Comparison of ENCODE assay signal across 19 cellular contexts in genomic region chr2:163269375-163270021, GRCh38.
A peak's percentile ranks its signal among the peaks of the same experiment; 100 is the strongest.
DNase-seq lines count a peak whose midpoint lies in the region; ATAC-seq, FAIRE-seq and TF ChIP-seq lines count a peak whose summit lies in the region.
"Had no signal": no experiment of that assay in that cellular context is flagged by ENCODE, and none has a peak within 500 bp of the region (broad histone marks: within the 10 kb centered on the region; RNA-seq: fewer than 3 reads in every experiment).

No MANE protein-coding gene starts in this region.

- FAIRE-seq in A549 (lab: Jason Lieb, UNC) (no peak), K562 (lab: Jason Lieb, UNC) (no peak)
- FAIRE-seq: D721Med, G401.6, GM12891 had no signal

- no peaks in the 10 kb centered on the region for H3K79me1 ChIP-seq in IMR-90 (ENCODE audit: low read depth in 1 of 2, low read length in 2 of 2)

- no peaks in the 10 kb centered on the region for H3K36me3 Mint-ChIP-seq in neural progenitor cell
- H3K36me3 Mint-ChIP-seq: CD8-positive, alpha-beta T cell had no signal

- peaks cover 14% of the 10 kb centered on the region for H3K9me3 Mint-ChIP-seq in neural progenitor cell

- H3K14ac ChIP-seq in IMR-90 (replicated peaks; ENCODE audit: low read depth, low read length): no peak overlapping the region

- no peaks in the 10 kb centered on the region for H3F3A ChIP-seq in neural progenitor cell (ENCODE audit: low read depth)

- POLR2A ChIA-PET in A549 (lab: Yijun Ruan, JAX) (no interaction called here), IMR-90 (lab: Charles Lee; ENCODE audit: unreplicated experiment) (no interaction called here), K562 (lab: Yijun Ruan, JAX) (interaction anchor here (0.7 kb wide), 1 partner anchor 801 kb away, joined by 3 read pairs; no protein-coding TSS in a partner anchor)

- no peak overlapping the region for H3K27ac Mint-ChIP-seq in neural progenitor cell
- H3K27ac Mint-ChIP-seq: CD8-positive, alpha-beta T cell had no signal

- H3K9me1 ChIP-seq in IMR-90 (ENCODE audit: insufficient read depth, low read length): no peaks in the 10 kb centered on the region
- no peaks in the 10 kb centered on the region for H3K9me1 ChIP-seq in K562 (ENCODE audit: control insufficient read depth, insufficient read depth, low read length)

- H3K56ac ChIP-seq in IMR-90 (ENCODE audit: extremely low read depth, insufficient read depth, low read length): no peak overlapping the region

- ATAC-seq in A549 (no peak), IMR-90 (ENCODE audit: low read depth) (no peak), K562 (no peak), HG03108 (IDR thresholded peaks at IDR 0.05; ENCODE audit: unreplicated experiment) (no peak), sciatic nerve (no peak)
- ATAC-seq: CD8-positive, alpha-beta T cell had no signal

- DNase-seq in A549 (ENCODE audit: low read depth in 1 of 2, low spot score in 1 of 2) (no peak), IMR-90 (no peak), K562 (ENCODE audit: extremely low read depth in 1 of 4, low spot score in 3 of 4) (no peak), neural progenitor cell (ENCODE audit: low spot score) (no peak), testis (no peak), sciatic nerve (ENCODE audit: low spot score) (no peak)
- DNase-seq: BE2C; CD8-positive, alpha-beta T cell; COR-L47; DMS153; DMS79 treated with DMSO at 0.1 percent for 48 hours; EL; GOT3 had no signal

- H3K4me2 ChIP-seq in A549 (no peak overlapping the region), IMR-90 (ENCODE audit: low read depth, low read length) (no peak overlapping the region), K562 (ENCODE audit: insufficient read depth, low read length) (no peak overlapping the region), neural progenitor cell (no peak overlapping the region)

- no peaks in the 10 kb centered on the region for H4K20me1 ChIP-seq in IMR-90 (ENCODE audit: insufficient read depth, low read length)
- H4K20me1 ChIP-seq in K562 (replicated peaks; ENCODE audit: control insufficient read depth, insufficient read depth, low read length): no peaks in the 10 kb centered on the region
- no peaks in the 10 kb centered on the region for H4K20me1 ChIP-seq in neural progenitor cell (ENCODE audit: low read depth)

- no peak overlapping the region for H2AK9ac ChIP-seq in IMR-90 (replicated peaks; ENCODE audit: low read depth, low read length, poor library complexity)

- H4K8ac ChIP-seq in IMR-90 (ENCODE audit: low read depth in 2 of 2, low read length in 2 of 2): no peak overlapping the region

- no peak for TF ChIP-seq POLR2A in A549 (IDR thresholded peaks at IDR 0.05; ENCODE audit: low read length)
- TF ChIP-seq POLR2A in IMR-90 (IDR thresholded peaks at IDR 0.05; ENCODE audit: low read depth, low read length): no peak
- no peak for TF ChIP-seq POLR2A in K562 (conservative IDR thresholded peaks at IDR 0.05)
- TF ChIP-seq POLR2A in testis (IDR thresholded peaks at IDR 0.05): no peak

- H3K27ac ChIP-seq in A549 (no peak overlapping the region), IMR-90 (ENCODE audit: insufficient read depth, low read length) (no peak overlapping the region), K562 (ENCODE audit: extremely low read depth, low read depth, low read length) (no peak overlapping the region), neural progenitor cell (no peak overlapping the region), testis (no peak overlapping the region)
- H3K27ac ChIP-seq: C4-2B had no signal

- no peak overlapping the region for H3K9ac ChIP-seq in IMR-90 (ENCODE audit: low read depth, low read length)
- H3K9ac ChIP-seq in K562 (ENCODE audit: insufficient read depth in 1 of 2, low read depth in 2 of 2, low read length in 2 of 2): no peak overlapping the region
- H3K9ac ChIP-seq in neural progenitor cell: no peak overlapping the region

- TF ChIP-seq RAD21 in A549 (conservative IDR thresholded peaks at IDR 0.05 in 1 of 2, IDR thresholded peaks at IDR 0.05 in 1 of 2) (no peak), IMR-90 (IDR thresholded peaks at IDR 0.05; ENCODE audit: low read length) (no peak), K562 (CRISPR knock-in tag; conservative IDR thresholded peaks at IDR 0.05 in 1 of 2, IDR thresholded peaks at IDR 0.05 in 1 of 2) (no peak)

- H3K4ac ChIP-seq in IMR-90 (ENCODE audit: low read depth, low read length): no peak overlapping the region

- no peak overlapping the region for H3K23ac ChIP-seq in IMR-90 (ENCODE audit: low read depth, low read length)

- H3K79me2 ChIP-seq in K562 (ENCODE audit: control insufficient read depth, insufficient read depth, low read length) (no peaks in the 10 kb centered on the region), neural progenitor cell (ENCODE audit: low read depth) (no peaks in the 10 kb centered on the region)

- dilution Hi-C loops in IMR-90 (cut with HindIII; ENCODE audit: low sequenced_read_pairs, unreplicated experiment): no loop called here

- H3K36me3 ChIP-seq in IMR-90 (ENCODE audit: control insufficient read depth, insufficient read depth, low read length) (no peaks in the 10 kb centered on the region), K562 (ENCODE audit: control insufficient read depth, insufficient read depth, low read length) (no peaks in the 10 kb centered on the region), neural progenitor cell (no peaks in the 10 kb centered on the region), testis (ENCODE audit: low read depth, missing control alignments) (no peaks in the 10 kb centered on the region)
- H3K36me3 ChIP-seq: BE2C, HAP-1 had no signal

- BruUV-seq in IMR-90 (replicated peaks; lab: Mats Ljungman, UMichigan) (no TSS peak), K562 (replicated peaks; lab: Mats Ljungman, UMichigan) (no TSS peak)

- no peak overlapping the region for H4K91ac ChIP-seq in IMR-90 (ENCODE audit: insufficient read depth, low read depth, low read length)

- no peak overlapping the region for H2BK120ac ChIP-seq in IMR-90 (ENCODE audit: low read depth, low read length)

- H3K27me3 Mint-ChIP-seq in neural progenitor cell (ENCODE audit: insufficient read depth, low read depth): no peaks in the 10 kb centered on the region

- no peak overlapping the region for H4K5ac ChIP-seq in IMR-90 (ENCODE audit: low read depth, low read length)

- no peak overlapping the region for H3K18ac ChIP-seq in IMR-90 (ENCODE audit: low read depth, low read length)

- H2BK5ac ChIP-seq in IMR-90 (ENCODE audit: low read depth, low read length, poor library complexity, severe bottlenecking): no peak overlapping the region

- WGBS in A549 (ENCODE audit: missing lambda C conversion rate): 92% methylated on average over 9 of the region's 9 CpGs
- WGBS in IMR-90 (ENCODE audit: extremely low coverage in 2 of 2, insufficient read length in 1 of 2), 2 experiments: no CpG with 5 or more reads among the region's 9 CpGs
- WGBS in K562 (ENCODE audit: insufficient coverage, low coverage, missing lambda C conversion rate): 0% methylated on average over 9 of the region's 9 CpGs
- 74 to 78% methylated on average over 9 of the region's 9 CpGs for WGBS in testis, 2 donors

- no peak overlapping the region for H2BK15ac ChIP-seq in IMR-90 (ENCODE audit: low read depth, low read length)

- H3K4me1 Mint-ChIP-seq in neural progenitor cell: no peaks in the 10 kb centered on the region

- no peak overlapping the region for H2AK5ac ChIP-seq in IMR-90 (ENCODE audit: low read depth, low read length)

- H3K4me3 ChIP-seq in A549: no peak overlapping the region
- H3K4me3 ChIP-seq in IMR-90 (ENCODE audit: insufficient read depth, low read depth, low read length): no peak overlapping the region
- no peak overlapping the region for H3K4me3 ChIP-seq in K562
- H3K4me3 ChIP-seq in neural progenitor cell: no peak overlapping the region
- no peak overlapping the region for H3K4me3 ChIP-seq in testis
- H3K4me3 ChIP-seq: HAP-1 had no signal

- H3K4me1 ChIP-seq in A549 (0 out of 3 replicates have a peak, but pooled peaks cover 5% of the 10 kb centered on the region), IMR-90 (ENCODE audit: control insufficient read depth, insufficient read depth, low read length) (no peaks in the 10 kb centered on the region), K562 (replicated peaks in 1 of 2; ENCODE audit: control insufficient read depth in 2 of 2, insufficient read depth in 2 of 2, low read length in 2 of 2) (no peaks in the 10 kb centered on the region), neural progenitor cell (no peaks in the 10 kb centered on the region), testis (no peaks in the 10 kb centered on the region)
- H3K4me1 ChIP-seq: BE2C had no signal

- CTCF ChIA-PET in A549 (lab: Yijun Ruan, JAX) (no interaction called here), IMR-90 (lab: Yijun Ruan, JAX) (interaction anchor here (0.6 to 0.7 kb wide), 2 partner anchors 17 to 31 kb away, joined by 3 read pairs; no protein-coding TSS in a partner anchor), K562 (lab: Yijun Ruan, JAX; ENCODE audit: low intra/inter-chr PET ratio) (no interaction called here)

- H3K4me3 Mint-ChIP-seq in neural progenitor cell: no peak overlapping the region
- H3K4me3 Mint-ChIP-seq: CD8-positive, alpha-beta T cell had no signal

- intact Hi-C loops in IMR-90 (cut with micrococcal nuclease): no loop called here
- intact Hi-C loops in K562 (cut with micrococcal nuclease): no loop called here
- intact Hi-C loops in testis (cut with DNase I; ENCODE audit: low total_unique reads): no loop called here
- intact Hi-C loops in sciatic nerve (cut with DNase I): no loop called here

- H2AFZ ChIP-seq in IMR-90 (replicated peaks; ENCODE audit: low read length, poor library complexity) (no peak overlapping the region), K562 (ENCODE audit: low read depth, low read length) (no peak overlapping the region), neural progenitor cell (replicated peaks) (peak overlapping the region; percentile 22)

- H3K9me3 ChIP-seq in A549 (peaks cover 24% of the 10 kb centered on the region), IMR-90 (ENCODE audit: control insufficient read depth, insufficient read depth, low read length) (peaks cover 5% of the 10 kb centered on the region), K562 (replicated peaks; ENCODE audit: control insufficient read depth, insufficient read depth, low read depth, low read length) (peaks cover 4% of the 10 kb centered on the region; the same call in 1 of the 2 replicates), neural progenitor cell (ENCODE audit: low read depth) (no peaks in the 10 kb centered on the region), testis (no peaks in the 10 kb centered on the region)
- H3K9me3 ChIP-seq: BE2C, HAP-1 had no signal

- H3K27me3 ChIP-seq in IMR-90 (ENCODE audit: control insufficient read depth, insufficient read depth, low read length) (no peaks in the 10 kb centered on the region), K562 (ENCODE audit: control insufficient read depth in 2 of 2, insufficient read depth in 2 of 2, low read length in 2 of 2) (no peaks in the 10 kb centered on the region), neural progenitor cell (no peaks in the 10 kb centered on the region), testis (no peaks in the 10 kb centered on the region)
- H3K27me3 ChIP-seq: BE2C had no signal

- TF ChIP-seq EP300 in A549 (IDR thresholded peaks at IDR 0.05): no peak
- TF ChIP-seq EP300 in K562 (IDR thresholded peaks at IDR 0.05; ENCODE audit: low read length): no peak

- in situ Hi-C loops in IMR-90 (cut with MboI; ENCODE audit: low sequenced_read_pairs): no loop called here
- in situ Hi-C loops in K562 (cut with MboI): no loop called here

- no peak overlapping the region for H2BK20ac ChIP-seq in IMR-90 (ENCODE audit: low read depth, low read length)

- TF ChIP-seq CTCF in A549 (IDR thresholded peaks at IDR 0.05): no peak
- no peak for TF ChIP-seq CTCF in IMR-90 (conservative IDR thresholded peaks at IDR 0.05; ENCODE audit: low read depth, low read length)
- TF ChIP-seq CTCF in K562 (IDR thresholded peaks at IDR 0.05 in 2 of 3, conservative IDR thresholded peaks at IDR 0.05 in 1 of 3; ENCODE audit: insufficient read depth in 2 of 3, low read depth in 1 of 3, low read length in 3 of 3): no peak
- TF ChIP-seq CTCF in neural progenitor cell (IDR thresholded peaks at IDR 0.05): no peak
- no peak for TF ChIP-seq CTCF in testis (IDR thresholded peaks at IDR 0.05)

Comparison
In these comparisons a context has a peak if more than half of its experiments do, and no peak if none do; other contexts are left out.
1. Of the 35 proteins assayed by ChIP-seq in both K562 and A549: peak only in K562: none; only in A549: none; in both: CEBPB; in neither: 34.